In genomic region chr19:47469719-47470118, GRCh38 we compare ENCODE assay signal across 27 cellular contexts. TPM values are rescaled to one million over a fixed set of nuclear protein-coding genes. Genes with fewer than 3 reads are reported as not detected.
A peak's percentile ranks its signal among the peaks of the same experiment; 100 is the strongest.
DNase-seq lines count a peak whose midpoint lies in the region; ATAC-seq and TF ChIP-seq lines count a peak whose summit lies in the region.
"Had no signal": no experiment of that assay in that cellular context is flagged by ENCODE, and none has a peak within 500 bp of the region (broad histone marks: within the 10 kb centered on the region; RNA-seq: fewer than 3 reads in every experiment).

No MANE protein-coding gene starts in this region.

- H3K27me3 Mint-ChIP-seq in nephron progenitor cell (ENCODE audit: low read depth, poor library complexity), result peaks cover 81% of the 10 kb centered on the region

- no peak for ATAC-seq in gastroesophageal sphincter
- ATAC-seq: K562; left lung; PC-3; psoas muscle; stimulated activated memory B cell treated with anti-CD40 and anti-IgM and Interleukin-4, amounts not matched to agents 10 μg/mL and 1 μg/mL and 100 μg/mL, for 72 hours had no signal

- TF ChIP-seq EP300 in gastroesophageal sphincter (IDR thresholded peaks at IDR 0.05), result no peak

- H3K9me3 ChIP-seq in NT2/D1 (ENCODE audit: insufficient read depth, low read length) (no peaks in the 10 kb centered on the region), gastroesophageal sphincter (no peaks in the 10 kb centered on the region)
- H3K9me3 ChIP-seq: left lung, psoas muscle, thoracic aorta had no signal

- H3K36me3 ChIP-seq in NT2/D1 (ENCODE audit: insufficient read depth, insufficient read length, low read length), result no peaks in the 10 kb centered on the region
- H3K36me3 ChIP-seq in gastroesophageal sphincter, result peaks cover 0 to 5% of the 10 kb centered on the region in 2 donors
- H3K36me3 ChIP-seq: left lung, thoracic aorta had no signal

- H3K36me3 Mint-ChIP-seq in nephron progenitor cell (ENCODE audit: low read depth), result no peaks in the 10 kb centered on the region
- H3K36me3 Mint-ChIP-seq: stimulated activated memory B cell treated with anti-CD40 and anti-IgM and Interleukin-4, amounts not matched to agents 10 μg/mL and 1 μg/mL and 100 μg/mL, for 72 hours had no signal

- H3K4me1 Mint-ChIP-seq in nephron progenitor cell, result peaks cover 27% of the 10 kb centered on the region

- TF ChIP-seq POLR2A in gastroesophageal sphincter (IDR thresholded peaks at IDR 0.05), result no peak

- no peaks in the 10 kb centered on the region for H3K27me3 ChIP-seq in NT2/D1 (ENCODE audit: insufficient read depth, insufficient read length)
- peaks cover 37% of the 10 kb centered on the region for H3K27me3 ChIP-seq in gastroesophageal sphincter

- no peaks in the 10 kb centered on the region for H3K9me3 Mint-ChIP-seq in nephron progenitor cell
- H3K9me3 Mint-ChIP-seq: nephron; stimulated activated memory B cell treated with anti-CD40 and anti-IgM and Interleukin-4, amounts not matched to agents 10 μg/mL and 1 μg/mL and 100 μg/mL, for 72 hours had no signal

- no peak overlapping the region for H3K4me3 Mint-ChIP-seq in nephron progenitor cell
- H3K4me3 Mint-ChIP-seq: stimulated activated memory B cell treated with anti-CD40 and anti-IgM and Interleukin-4, amounts not matched to agents 10 μg/mL and 1 μg/mL and 100 μg/mL, for 72 hours had no signal

- peak overlapping the region in 3 of 4 donors; percentile 11 to 76 (median 54) for H3K27ac ChIP-seq in gastroesophageal sphincter
- H3K27ac ChIP-seq: epithelial cell of prostate, left lung, psoas muscle, thoracic aorta had no signal

- peak overlapping the region; percentile 8 for H3K9ac ChIP-seq in NT2/D1 (ENCODE audit: insufficient read length, low read depth)

- H3K27ac Mint-ChIP-seq in nephron progenitor cell, result no peak overlapping the region
- H3K27ac Mint-ChIP-seq: CD14-positive monocyte; nephron; stimulated activated memory B cell treated with anti-CD40 and anti-IgM and Interleukin-4, amounts not matched to agents 10 μg/mL and 1 μg/mL and 100 μg/mL, for 72 hours had no signal

- H3K4me3 ChIP-seq in NT2/D1 (ENCODE audit: insufficient read length, low read depth) (no peak overlapping the region), gastroesophageal sphincter (peak overlapping the region in 1 of 2 donors; percentile 4)
- H3K4me3 ChIP-seq: K562, left lung, psoas muscle, thoracic aorta had no signal

- 12% methylated on average over 5 of the region's 12 CpGs; no CpG with 5 or more reads in 1 of the 2 donors for WGBS in gastroesophageal sphincter (ENCODE audit: low coverage in 1 of 2), 2 donors

- peak; percentile 12 for DNase-seq in DMS79 (lab: John Stamatoyannopoulos, UW)
- peak; percentile 41 for DNase-seq in NCI-H1105 treated with DMSO at 0.1 percent for 48 hours (lab: John Stamatoyannopoulos, UW)
- DNase-seq in NT2/D1 (ENCODE audit: low read depth, low spot score), result no peak
- DNase-seq in LoVo (ENCODE audit: low spot score), result no peak
- no peak for DNase-seq in NCI-H1694 treated with DMSO at 0.1 percent for 48 hours (lab: John Stamatoyannopoulos, UW)
- DNase-seq in nephron progenitor cell, result no peak
- no peak for DNase-seq in NCI-H526 treated with DMSO at 0.1 percent for 48 hours (lab: John Stamatoyannopoulos, UW)
- DNase-seq: activated CD4-positive, alpha-beta T cell treated with anti-CD3 and anti-CD28 coated beads for 48 hours; activated naive CD4-positive, alpha-beta T cell treated with anti-CD3 and anti-CD28 coated beads, Interleukin-2, amount 50 U/mL, for 16 hours; activated T-cell treated with anti-CD3 and anti-CD28 coated beads, Interleukin-2, amount 50 U/mL, for 48 hours; GDM1; HCEC 1CT; NCI-H2029 treated with DMSO at 0.1 percent for 48 hours; NCI-H774; PC-3; small intestine; T-helper 1 cell had no signal

- H3K4me1 ChIP-seq in NT2/D1 (ENCODE audit: insufficient read depth, insufficient read length) (peaks cover 9% of the 10 kb centered on the region), gastroesophageal sphincter (peaks cover 0 to 47% (median 13%) of the 10 kb centered on the region in 3 donors)
- H3K4me1 ChIP-seq: left lung, psoas muscle had no signal

- TF ChIP-seq CTCF in gastroesophageal sphincter (IDR thresholded peaks at IDR 0.05) (no peak), nephron progenitor cell (IDR thresholded peaks at IDR 0.05) (no peak)

RNA-seq across cellular contexts. Expression of gene SLC8A2, which starts 2.0 kb away (rescaled TPM):
- 10 to 100 TPM in 1 of 4 donors, 1 to 10 TPM in 3; 6.5 to 19.9 (median 9.5) TPM for total RNA-seq in gastroesophageal sphincter
- total RNA-seq: fibroblast of villous mesenchyme had no signal

RNA-seq across cellular contexts. Expression of gene KPTN, which starts 14.3 kb away (rescaled TPM):
- 1 to 10 TPM; 2.4 to 4.3 (median 3.4) TPM for total RNA-seq in gastroesophageal sphincter

RNA-seq across cellular contexts. Expression of gene NAPA, which starts 45.1 kb away (rescaled TPM):
- total RNA-seq in gastroesophageal sphincter, result 100 to 1,000 TPM in 2 of 4 donors, 10 to 100 TPM in 2; 95.9 to 134 (median 112) TPM

RNA-seq across cellular contexts. Expression of gene MEIS3, which starts 50.4 kb away (rescaled TPM):
- total RNA-seq in gastroesophageal sphincter, result 10 to 100 TPM; 23.5 to 37.2 (median 30.3) TPM

Comparison
In these comparisons a context has a peak if more than half of its experiments do, and no peak if none do; other contexts are left out.
1. DNase-seq: peak in DMS79 (single experiment) and NCI-H1105 treated with DMSO at 0.1 percent for 48 hours (single experiment); none in NT2/D1 (single experiment), LoVo (single experiment), NCI-H1694 treated with DMSO at 0.1 percent for 48 hours (single experiment), nephron progenitor cell (single experiment) and NCI-H526 treated with DMSO at 0.1 percent for 48 hours (single experiment).